ENCODE assay signal across 9 cellular contexts in genomic region chr21:43091979-43092614, GRCh38. TPM values are rescaled to one million over a fixed set of nuclear protein-coding genes. Genes with fewer than 3 reads are reported as not detected.
A peak's percentile ranks its signal among the peaks of the same experiment; 100 is the strongest.
DNase-seq lines count a peak whose midpoint lies in the region; ATAC-seq, FAIRE-seq and TF ChIP-seq lines count a peak whose summit lies in the region.
"Not testable (repeated sequence)": the region's sequence is repeated elsewhere in the genome, so short reads cannot be mapped to it uniquely, and the experiment has no call there.
"Had no signal": no experiment of that assay in that cellular context is flagged by ENCODE, and none has a peak within 500 bp of the region (broad histone marks: within the 10 kb centered on the region; RNA-seq: fewer than 3 reads in every experiment).

No MANE protein-coding gene starts in this region.

- ATAC-seq in A549 (peak; percentile 65 to 71; a peak in 5 of 6 replicates), GM23338 (peak; percentile 53), RWPE2 (ENCODE audit: low read depth) (peak; percentile 45), WTC11 (peak; percentile 49), K562 (peak; percentile 67), left ventricle myocardium superior (peak; percentile 26)
- ATAC-seq in naive thymus-derived CD4-positive, alpha-beta T cell = peak; percentile 41

- not testable (repeated sequence) for H3K4me1 ChIP-seq in A549; GM23338 (ENCODE audit: insufficient read depth); RWPE2 (ENCODE audit: insufficient read depth, poor library complexity, severe bottlenecking); K562 (replicated peaks in 1 of 2; ENCODE audit: control insufficient read depth in 2 of 2, insufficient read depth in 2 of 2, low read length in 2 of 2); naive thymus-derived CD4-positive, alpha-beta T cell (ENCODE audit: control insufficient read depth in 2 of 2, insufficient read depth in 2 of 2, low read length in 2 of 2)

- in situ Hi-C loops in K562 (cut with MboI) = not testable (repeated sequence)

- H3K4me2 ChIP-seq in A549; GM23338; K562 (ENCODE audit: insufficient read depth, low read length): not testable (repeated sequence)

- not testable (repeated sequence) for TF ChIP-seq RAD21 in A549 (conservative IDR thresholded peaks at IDR 0.05 in 1 of 2, IDR thresholded peaks at IDR 0.05 in 1 of 2); K562 (CRISPR knock-in tag; conservative IDR thresholded peaks at IDR 0.05 in 1 of 2, IDR thresholded peaks at IDR 0.05 in 1 of 2)

- not testable (repeated sequence) for H3K9me2 ChIP-seq in GM23338 (ENCODE audit: insufficient read depth)

- intact Hi-C loops in K562 (cut with micrococcal nuclease); left ventricle myocardium superior (cut with micrococcal nuclease); naive thymus-derived CD4-positive, alpha-beta T cell (cut with micrococcal nuclease): not testable (repeated sequence)

- TF ChIP-seq POLR2A in A549 (IDR thresholded peaks at IDR 0.05; ENCODE audit: low read length); K562 (conservative IDR thresholded peaks at IDR 0.05): not testable (repeated sequence)

- not testable (repeated sequence) for H3K27me3 Mint-ChIP-seq in GM23338 (ENCODE audit: insufficient read depth, low read depth, poor library complexity); WTC11 (ENCODE audit: low read depth); naive thymus-derived CD4-positive, alpha-beta T cell

- H3K79me2 ChIP-seq in GM23338 (replicated peaks; ENCODE audit: insufficient read depth); K562 (ENCODE audit: control insufficient read depth, insufficient read depth, low read length): not testable (repeated sequence)

- POLR2A ChIA-PET in A549 (lab: Yijun Ruan, JAX); WTC11 (lab: Charles Lee); K562 (lab: Yijun Ruan, JAX); naive thymus-derived CD4-positive, alpha-beta T cell (lab: Charles Lee): not testable (repeated sequence)

- H2AFZ ChIP-seq in GM23338; K562 (ENCODE audit: low read depth, low read length): not testable (repeated sequence)

- CTCF ChIA-PET in A549 (lab: Yijun Ruan, JAX); WTC11 (lab: Charles Lee); K562 (lab: Yijun Ruan, JAX; ENCODE audit: low intra/inter-chr PET ratio); naive thymus-derived CD4-positive, alpha-beta T cell (lab: Charles Lee): not testable (repeated sequence)

- H3K36me3 Mint-ChIP-seq in GM23338 (ENCODE audit: low read depth); WTC11; naive thymus-derived CD4-positive, alpha-beta T cell: not testable (repeated sequence)

- H3K4me1 Mint-ChIP-seq in GM23338; WTC11; naive thymus-derived CD4-positive, alpha-beta T cell: not testable (repeated sequence)

- not testable (repeated sequence) for H3K27me3 ChIP-seq in GM23338 (ENCODE audit: insufficient read depth); RWPE2 (ENCODE audit: insufficient read depth, poor library complexity, severe bottlenecking); K562 (ENCODE audit: control insufficient read depth in 2 of 2, insufficient read depth in 2 of 2, low read length in 2 of 2); naive thymus-derived CD4-positive, alpha-beta T cell (ENCODE audit: control insufficient read depth in 2 of 2, insufficient read depth in 2 of 2, low read length in 2 of 2)

- not testable (repeated sequence) for H4K20me1 ChIP-seq in GM23338 (replicated peaks; ENCODE audit: insufficient read depth); K562 (replicated peaks; ENCODE audit: control insufficient read depth, insufficient read depth, low read length)

- H3K36me3 ChIP-seq in GM23338 (ENCODE audit: insufficient read depth); RWPE2 (ENCODE audit: low read depth); K562 (ENCODE audit: control insufficient read depth, insufficient read depth, low read length); naive thymus-derived CD4-positive, alpha-beta T cell (ENCODE audit: control insufficient read depth in 2 of 3, insufficient read depth in 3 of 3, low read length in 3 of 3): not testable (repeated sequence)

- not testable (repeated sequence) for H3K9me3 Mint-ChIP-seq in GM23338; WTC11; naive thymus-derived CD4-positive, alpha-beta T cell

- not testable (repeated sequence) for TF ChIP-seq CTCF in A549 (IDR thresholded peaks at IDR 0.05); GM23338 (conservative IDR thresholded peaks at IDR 0.05; ENCODE audit: low read depth in 2 of 2); RWPE2 (IDR thresholded peaks at IDR 0.05; ENCODE audit: poor library complexity, severe bottlenecking); WTC11 (IDR thresholded peaks at IDR 0.05); K562 (IDR thresholded peaks at IDR 0.05 in 2 of 3, conservative IDR thresholded peaks at IDR 0.05 in 1 of 3; ENCODE audit: insufficient read depth in 2 of 3, low read depth in 1 of 3, low read length in 3 of 3)

- not testable (repeated sequence) for H3K9me3 ChIP-seq in A549; RWPE2 (ENCODE audit: severe bottlenecking); K562 (replicated peaks; ENCODE audit: control insufficient read depth, insufficient read depth, low read depth, low read length); naive thymus-derived CD4-positive, alpha-beta T cell (ENCODE audit: control insufficient read depth in 2 of 3, low read length in 3 of 3)

- H3K9me1 ChIP-seq in K562 (ENCODE audit: control insufficient read depth, insufficient read depth, low read length) = not testable (repeated sequence)

- TF ChIP-seq EP300 in A549 (IDR thresholded peaks at IDR 0.05); K562 (IDR thresholded peaks at IDR 0.05; ENCODE audit: low read length): not testable (repeated sequence)

- not testable (repeated sequence) for BruUV-seq in K562 (replicated peaks; lab: Mats Ljungman, UMichigan)

- H3K27ac Mint-ChIP-seq in GM23338; WTC11; naive thymus-derived CD4-positive, alpha-beta T cell: not testable (repeated sequence)

- FAIRE-seq in A549 (lab: Jason Lieb, UNC); K562 (lab: Jason Lieb, UNC): not testable (repeated sequence)

- H3K4me3 Mint-ChIP-seq in GM23338; WTC11; naive thymus-derived CD4-positive, alpha-beta T cell: not testable (repeated sequence)

- H3K9ac ChIP-seq in K562 (ENCODE audit: insufficient read depth in 1 of 2, low read depth in 2 of 2, low read length in 2 of 2) = not testable (repeated sequence)

- H3K4me3 ChIP-seq in A549; GM23338; RWPE2 (ENCODE audit: severe bottlenecking); K562; naive thymus-derived CD4-positive, alpha-beta T cell (ENCODE audit: low read length): not testable (repeated sequence)

- no CpG with 5 or more reads among the region's 16 CpGs for WGBS in A549 (ENCODE audit: missing lambda C conversion rate)
- no CpG with 5 or more reads among the region's 16 CpGs for WGBS in K562 (ENCODE audit: insufficient coverage, low coverage, missing lambda C conversion rate)

- H3F3A ChIP-seq in GM23338 (replicated peaks; ENCODE audit: low read depth) = not testable (repeated sequence)

- H3K27ac ChIP-seq in A549; GM23338 (ENCODE audit: low read depth); RWPE2 (ENCODE audit: poor library complexity, severe bottlenecking); K562 (ENCODE audit: extremely low read depth, low read depth, low read length); naive thymus-derived CD4-positive, alpha-beta T cell (ENCODE audit: low read depth, low read length): not testable (repeated sequence)

- DNase-seq in A549 (ENCODE audit: low read depth in 1 of 2, low spot score in 1 of 2); GM23338 (ENCODE audit: low spot score); RWPE2 (ENCODE audit: low spot score); WTC11 (ENCODE audit: low spot score); K562 (ENCODE audit: extremely low read depth in 1 of 4, low spot score in 3 of 4); left ventricle myocardium superior; naive thymus-derived CD4-positive, alpha-beta T cell: not testable (repeated sequence)
- peak; percentile 11 to 13 for DNase-seq in activated T-cell treated with anti-CD3 and anti-CD28 coated beads, Interleukin-2, amount 50 U/mL, for 48 hours

RNA-seq across cellular contexts. Expression of gene U2AF1, which starts 15.3 kb away (rescaled TPM):
- polyA plus RNA-seq in A549 (2011; rRNA removed) = 59.1 and 103 TPM in 2 replicates
- 182 and 204 TPM in 2 replicates for polyA plus RNA-seq in A549 (2012; cell fraction: cytosol; rRNA removed)
- polyA plus RNA-seq in A549 (2012; cell fraction: nucleus; rRNA removed) = 91.5 and 105 TPM in 2 replicates
- 87.5 to 99.8 TPM (median 98.7 TPM) in 3 replicates for polyA plus RNA-seq in A549 (2017; fragmentation: RNase III; extraction: RNeasy Plus Mini Kit Qiagen cat#74134 plus additional on column Dnase treatment)
- polyA minus RNA-seq in A549 (2011; rRNA and poly(A)+ RNA removed) = 25.2 and 31.2 TPM in 2 replicates
- total RNA-seq in GM23338 (2014; rRNA removed; shearing (Covaris generic)) = 70.4 and 92.9 TPM in 2 replicates
- polyA plus RNA-seq in GM23338 (2016; fragmentation: Nextera tagmentation; extraction: Ambion mirVana) = 288 and 322 TPM in 2 replicates
- 35.6 to 41.2 TPM (median 40.6 TPM) in 3 replicates for total RNA-seq in WTC11 (2021)
- total RNA-seq in K562 (2011; cell fraction: chromatin; rRNA removed; ENCODE audit: low replicate concordance) = 93.3 and 227 TPM in 2 replicates
- 57.0 and 64.3 TPM in 2 replicates for total RNA-seq in K562 (2011; cell fraction: nucleolus; rRNA removed)
- 127 and 246 TPM in 2 replicates for total RNA-seq in K562 (2011; cell fraction: nucleoplasm; rRNA removed)
- 60.1 and 95.6 TPM in 2 replicates for total RNA-seq in K562 (2014; rRNA removed)
- total RNA-seq in K562 (2014; rRNA removed; fragmentation: Illumina TruSeq; extraction: Trizol) = 36.3 and 47.7 TPM in 2 replicates
- total RNA-seq in K562 (2015; rRNA removed; fragmentation: Illumina TruSeq; extraction: Trizol) = 43.9 and 44.9 TPM in 2 replicates
- 27.2 and 29.6 TPM in 2 replicates for total RNA-seq in K562 (2021)
- polyA plus RNA-seq in K562 (2011; rRNA removed) = 27.5 and 30.9 TPM in 2 replicates
- 68.1 and 141 TPM in 2 replicates for polyA plus RNA-seq in K562 (2011; cell fraction: cytosol; rRNA removed)
- 91.0 and 91.7 TPM in 2 replicates for polyA plus RNA-seq in K562 (2011; cell fraction: nucleus; rRNA removed)
- polyA plus RNA-seq in K562 (2012) = 114 and 185 TPM in 2 replicates
- 194 and 205 TPM in 2 replicates for polyA plus RNA-seq in K562 (2014; fragmentation: Illumina TruSeq; extraction: Trizol)
- polyA plus RNA-seq in K562 (2014; fragmentation: Nextera tagmentation; extraction: Ambion mirVana) = 10 to 100 TPM; 87.0 to 88.1 TPM
- 173 and 213 TPM in 2 replicates for polyA plus RNA-seq in K562 (2014; rRNA removed)
- polyA minus RNA-seq in K562 (2011; rRNA and poly(A)+ RNA removed) = 57.0 and 63.3 TPM in 2 replicates
- 7.6 and 12.4 TPM in 2 replicates for polyA minus RNA-seq in K562 (2011; cell fraction: cytosol; rRNA and poly(A)+ RNA removed)
- polyA minus RNA-seq in K562 (2011; cell fraction: nucleus; rRNA and poly(A)+ RNA removed) = 51.2 and 97.9 TPM in 2 replicates
- 15.8 TPM for total RNA-seq in left ventricle myocardium superior
- 100 to 1,000 TPM in 1 of 5 experiments, 10 to 100 TPM in 3, 1 to 10 TPM in 1; 7.5 to 134 (median 76.0) TPM for total RNA-seq in naive thymus-derived CD4-positive, alpha-beta T cell
- 10 to 100 TPM; 74.4 to 82.2 TPM for polyA plus RNA-seq in naive thymus-derived CD4-positive, alpha-beta T cell

RNA-seq across cellular contexts. Expression of gene CBS, which starts 16.5 kb away (rescaled TPM):
- polyA plus RNA-seq in A549 (2011; rRNA removed) (27.0 and 38.3 TPM in 2 replicates), A549 (2017; fragmentation: RNase III; extraction: RNeasy Plus Mini Kit Qiagen cat#74134 plus additional on column Dnase treatment) (13.7 to 18.0 TPM (median 15.7 TPM) in 3 replicates), GM23338 (2016; fragmentation: Nextera tagmentation; extraction: Ambion mirVana) (380 and 421 TPM in 2 replicates), K562 (2011; rRNA removed) (152 and 199 TPM in 2 replicates), K562 (2014; fragmentation: Illumina TruSeq; extraction: Trizol) (165 and 263 TPM in 2 replicates), K562 (2014; fragmentation: Nextera tagmentation; extraction: Ambion mirVana) (1 to 10 TPM; 4.6 to 9.0 TPM), K562 (2014; rRNA removed) (382 and 472 TPM in 2 replicates)
- polyA plus RNA-seq in A549 (2012; cell fraction: cytosol; rRNA removed) = 30.7 and 33.2 TPM in 2 replicates
- polyA plus RNA-seq in A549 (2012; cell fraction: nucleus; rRNA removed) = 87.7 and 117 TPM in 2 replicates
- 20.4 and 30.0 TPM in 2 replicates for polyA minus RNA-seq in A549 (2011; rRNA and poly(A)+ RNA removed)
- total RNA-seq in GM23338 (2014; rRNA removed; shearing (Covaris generic)) = 788 and 861 TPM in 2 replicates
- total RNA-seq in WTC11 (2021) (582 to 844 TPM (median 591 TPM) in 3 replicates), K562 (2014; rRNA removed) (248 and 305 TPM in 2 replicates), K562 (2014; rRNA removed; fragmentation: Illumina TruSeq; extraction: Trizol) (61.3 and 76.2 TPM in 2 replicates), K562 (2015; rRNA removed; fragmentation: Illumina TruSeq; extraction: Trizol) (95.1 and 105 TPM in 2 replicates), K562 (2021) (364 and 419 TPM in 2 replicates), left ventricle myocardium superior (4.8 TPM)
- 790 and 1,561 TPM in 2 replicates for total RNA-seq in K562 (2011; cell fraction: chromatin; rRNA removed; ENCODE audit: low replicate concordance)
- 789 and 809 TPM in 2 replicates for total RNA-seq in K562 (2011; cell fraction: nucleolus; rRNA removed)
- total RNA-seq in K562 (2011; cell fraction: nucleoplasm; rRNA removed) = 557 and 648 TPM in 2 replicates
- 85.9 and 97.4 TPM in 2 replicates for polyA plus RNA-seq in K562 (2011; cell fraction: cytosol; rRNA removed)
- 1,179 and 1,399 TPM in 2 replicates for polyA plus RNA-seq in K562 (2011; cell fraction: nucleus; rRNA removed)
- polyA plus RNA-seq in K562 (2012) = 209 and 400 TPM in 2 replicates
- polyA minus RNA-seq in K562 (2011; rRNA and poly(A)+ RNA removed) = 69.7 and 88.6 TPM in 2 replicates
- 64.9 and 69.5 TPM in 2 replicates for polyA minus RNA-seq in K562 (2011; cell fraction: cytosol; rRNA and poly(A)+ RNA removed)
- polyA minus RNA-seq in K562 (2011; cell fraction: nucleus; rRNA and poly(A)+ RNA removed) = 257 and 271 TPM in 2 replicates
- total RNA-seq in naive thymus-derived CD4-positive, alpha-beta T cell = 10 to 100 TPM in 1 of 5 experiments, under 1 TPM in 2, not detected in 2; 0.40 to 21.2 (median 0.88) TPM
- polyA plus RNA-seq in naive thymus-derived CD4-positive, alpha-beta T cell = not detected
- polyA plus RNA-seq: CD14-positive monocyte had no signal
